Comparison of ENCODE assay signal across 2 cellular contexts in genomic region chr15:81115054-81115939, GRCh38.
TF ChIP-seq lines count a peak whose summit lies in the region.

No MANE protein-coding gene starts in this region.

TF ChIP-seq in IMR-90, 13 proteins besides CTCF, POLR2A, EP300 and RAD21:
- TF ChIP-seq SMC3 (IDR thresholded peaks at IDR 0.05; ENCODE audit: low read depth, low read length) (no peak), MAFK (IDR thresholded peaks at IDR 0.05; ENCODE audit: low read depth, low read length) (0 out of 2 replicates have a peak, but pooled peaks have one; percentile 18), MXI1 (IDR thresholded peaks at IDR 0.05; ENCODE audit: borderline replicate concordance, low read depth, low read length) (no peak)

TF ChIP-seq in HepG2, 621 proteins besides CTCF, POLR2A, EP300 and RAD21:
- TF ChIP-seq ZNF710 (CRISPR knock-in tag; IDR thresholded peaks at IDR 0.05; ENCODE audit: borderline replicate concordance) = no peak
- no peak for TF ChIP-seq KDM6A (CRISPR knock-in tag; IDR thresholded peaks at IDR 0.05; ENCODE audit: low read depth)
- no peak for TF ChIP-seq ZNF546 (CRISPR knock-in tag; conservative IDR thresholded peaks at IDR 0.05)
- peak; percentile 46; the same call in 1 of the 2 replicates for TF ChIP-seq MAFF (IDR thresholded peaks at IDR 0.05; ENCODE audit: low read depth, low read length)
- peak; percentile 33 to 62; a peak in 2 of 4 replicates for TF ChIP-seq MAFK (conservative IDR thresholded peaks at IDR 0.05 in 1 of 2, IDR thresholded peaks at IDR 0.05 in 1 of 2; ENCODE audit: low read length in 2 of 2)
